In genomic region chr11:67606150-67606476, GRCh38 we compare ENCODE assay signal across 1 cellular context.
TF ChIP-seq lines count a peak whose summit lies in the region.

No MANE protein-coding gene starts in this region.

TF ChIP-seq in K562, 482 proteins besides CTCF, POLR2A, EP300 and RAD21:
- TF ChIP-seq ZBTB7A (IDR thresholded peaks at IDR 0.05; ENCODE audit: borderline replicate concordance, control insufficient read depth, low read depth, low read length) (0 out of 2 replicates have a peak, but pooled peaks have one; percentile 43), ZNF253 (CRISPR knock-in tag; conservative IDR thresholded peaks at IDR 0.05) (no peak), MTA3 (IDR thresholded peaks at IDR 0.05; ENCODE audit: borderline replicate concordance) (no peak), ZNF174 (CRISPR knock-in tag; IDR thresholded peaks at IDR 0.05) (no peak), CCNT2 (IDR thresholded peaks at IDR 0.05; ENCODE audit: borderline replicate concordance, extremely low read depth, insufficient read length, low read depth, low read length) (peak; percentile 7), NFATC3 (IDR thresholded peaks at IDR 0.05) (no peak), HES1 (IDR thresholded peaks at IDR 0.05; ENCODE audit: low read depth) (no peak), KHSRP (IDR thresholded peaks at IDR 0.05) (no peak), MTF1 (CRISPR knock-in tag; IDR thresholded peaks at IDR 0.05; ENCODE audit: borderline replicate concordance) (no peak), PRMT5 (CRISPR knock-in tag; IDR thresholded peaks at IDR 0.05) (no peak), ZBED1 (IDR thresholded peaks at IDR 0.05) (no peak), SP1 (CRISPR knock-in tag; IDR thresholded peaks at IDR 0.05) (no peak), MGA (IDR thresholded peaks at IDR 0.05) (no peak), ZNF436 (CRISPR knock-in tag; IDR thresholded peaks at IDR 0.05) (no peak), ZKSCAN8 (CRISPR knock-in tag; IDR thresholded peaks at IDR 0.05) (0 out of 2 replicates have a peak, but pooled peaks have one; percentile 9), BRD9 (IDR thresholded peaks at IDR 0.05; ENCODE audit: low read depth, partially characterized antibody) (no peak), HNRNPUL1 (IDR thresholded peaks at IDR 0.05; ENCODE audit: low read length) (no peak), FUS (optimal IDR thresholded peaks at IDR 0.05; ENCODE audit: low read depth, low read length) (no peak), ZNF395 (CRISPR knock-in tag; IDR thresholded peaks at IDR 0.05) (peak; percentile 84), BHLHE40 (IDR thresholded peaks at IDR 0.05; ENCODE audit: low read length) (0 out of 2 replicates have a peak, but pooled peaks have one; percentile 5)
- TF ChIP-seq, protein P1, sequence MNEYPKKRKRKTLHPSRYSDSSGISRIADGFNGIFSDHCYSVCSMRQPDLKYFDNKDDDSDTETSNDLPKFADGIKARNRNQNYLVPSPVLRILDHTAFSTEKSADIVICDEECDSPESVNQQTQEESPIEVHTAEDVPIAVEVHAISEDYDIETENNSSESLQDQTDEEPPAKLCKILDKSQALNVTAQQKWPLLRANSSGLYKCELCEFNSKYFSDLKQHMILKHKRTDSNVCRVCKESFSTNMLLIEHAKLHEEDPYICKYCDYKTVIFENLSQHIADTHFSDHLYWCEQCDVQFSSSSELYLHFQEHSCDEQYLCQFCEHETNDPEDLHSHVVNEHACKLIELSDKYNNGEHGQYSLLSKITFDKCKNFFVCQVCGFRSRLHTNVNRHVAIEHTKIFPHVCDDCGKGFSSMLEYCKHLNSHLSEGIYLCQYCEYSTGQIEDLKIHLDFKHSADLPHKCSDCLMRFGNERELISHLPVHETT (CRISPR knock-in tag; conservative IDR thresholded peaks at IDR 0.05 in 1 of 2, IDR thresholded peaks at IDR 0.05 in 1 of 2), result 0 out of 4 replicates have a peak, but pooled peaks of 1 of the 2 experiments have one; percentile 7
- TF ChIP-seq, protein P2, sequence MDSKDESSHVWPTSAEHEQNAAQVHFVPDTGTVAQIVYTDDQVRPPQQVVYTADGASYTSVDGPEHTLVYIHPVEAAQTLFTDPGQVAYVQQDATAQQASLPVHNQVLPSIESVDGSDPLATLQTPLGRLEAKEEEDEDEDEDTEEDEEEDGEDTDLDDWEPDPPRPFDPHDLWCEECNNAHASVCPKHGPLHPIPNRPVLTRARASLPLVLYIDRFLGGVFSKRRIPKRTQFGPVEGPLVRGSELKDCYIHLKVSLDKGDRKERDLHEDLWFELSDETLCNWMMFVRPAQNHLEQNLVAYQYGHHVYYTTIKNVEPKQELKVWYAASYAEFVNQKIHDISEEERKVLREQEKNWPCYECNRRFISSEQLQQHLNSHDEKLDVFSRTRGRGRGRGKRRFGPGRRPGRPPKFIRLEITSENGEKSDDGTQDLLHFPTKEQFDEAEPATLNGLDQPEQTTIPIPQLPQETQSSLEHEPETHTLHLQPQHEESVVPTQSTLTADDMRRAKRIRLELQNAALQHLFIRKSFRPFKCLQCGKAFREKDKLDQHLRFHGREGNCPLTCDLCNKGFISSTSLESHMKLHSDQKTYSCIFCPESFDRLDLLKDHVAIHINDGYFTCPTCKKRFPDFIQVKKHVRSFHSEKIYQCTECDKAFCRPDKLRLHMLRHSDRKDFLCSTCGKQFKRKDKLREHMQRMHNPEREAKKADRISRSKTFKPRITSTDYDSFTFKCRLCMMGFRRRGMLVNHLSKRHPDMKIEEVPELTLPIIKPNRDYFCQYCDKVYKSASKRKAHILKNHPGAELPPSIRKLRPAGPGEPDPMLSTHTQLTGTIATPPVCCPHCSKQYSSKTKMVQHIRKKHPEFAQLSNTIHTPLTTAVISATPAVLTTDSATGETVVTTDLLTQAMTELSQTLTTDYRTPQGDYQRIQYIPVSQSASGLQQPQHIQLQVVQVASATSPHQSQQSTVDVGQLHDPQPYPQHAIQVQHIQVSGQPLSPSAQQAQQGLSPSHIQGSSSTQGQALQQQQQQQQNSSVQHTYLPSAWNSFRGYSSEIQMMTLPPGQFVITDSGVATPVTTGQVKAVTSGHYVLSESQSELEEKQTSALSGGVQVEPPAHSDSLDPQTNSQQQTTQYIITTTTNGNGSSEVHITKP (IDR thresholded peaks at IDR 0.05; ENCODE audit: partially characterized antibody), result peak; percentile 60
TF ChIP-seq in K562: peak in this region for 7.
